9 cellular contexts compared by ENCODE assay signal in genomic region chr20:22805219-22805618, GRCh38.
DNase-seq lines count a peak whose midpoint lies in the region; ATAC-seq and TF ChIP-seq lines count a peak whose summit lies in the region.
"Had no signal": no experiment of that assay in that cellular context is flagged by ENCODE, and none has a peak within 500 bp of the region (broad histone marks: within the 10 kb centered on the region; RNA-seq: fewer than 3 reads in every experiment).

No MANE protein-coding gene starts in this region.

- no peaks in the 10 kb centered on the region for H4K20me1 ChIP-seq in smooth muscle cell (ENCODE audit: low read depth)

- intact Hi-C loops in left ventricle myocardium superior (cut with micrococcal nuclease) = no loop called here
- intact Hi-C loops in esophagus muscularis mucosa (cut with DNase I) = no loop called here

- no peaks in the 10 kb centered on the region for H3F3A ChIP-seq in smooth muscle cell (ENCODE audit: low read depth)

- ATAC-seq in left ventricle myocardium superior (peak; percentile 91), GM18502 (IDR thresholded peaks at IDR 0.05; ENCODE audit: poor library complexity, unreplicated experiment) (no peak)

- no peak for TF ChIP-seq EP300 in esophagus muscularis mucosa (IDR thresholded peaks at IDR 0.05)

- no peaks in the 10 kb centered on the region for H3K9me3 ChIP-seq in smooth muscle cell (replicated peaks; ENCODE audit: low read depth)
- no peaks in the 10 kb centered on the region for H3K9me3 ChIP-seq in esophagus muscularis mucosa

- H3K4me1 ChIP-seq in smooth muscle cell (ENCODE audit: low read depth) = peaks cover 7% of the 10 kb centered on the region
- H3K4me1 ChIP-seq in esophagus muscularis mucosa = no peaks in the 10 kb centered on the region

- TF ChIP-seq CTCF in smooth muscle cell (IDR thresholded peaks at IDR 0.05; ENCODE audit: borderline replicate concordance, insufficient read depth, poor library complexity, severe bottlenecking) = no peak
- no peak for TF ChIP-seq CTCF in esophagus muscularis mucosa (IDR thresholded peaks at IDR 0.05)

- no peak overlapping the region for H3K4me3 ChIP-seq in smooth muscle cell
- no peak overlapping the region for H3K4me3 ChIP-seq in esophagus muscularis mucosa

- no peaks in the 10 kb centered on the region for H3K79me2 ChIP-seq in smooth muscle cell (ENCODE audit: low read depth)

- H3K27me3 ChIP-seq in smooth muscle cell (ENCODE audit: low read depth) = no peaks in the 10 kb centered on the region
- H3K27me3 ChIP-seq in esophagus muscularis mucosa = peaks cover 0 to 11% (median 0%) of the 10 kb centered on the region in 4 donors

- DNase-seq in HS-27A (ENCODE audit: low read depth) (peak; percentile 84), astrocyte of the hippocampus (ENCODE audit: low read depth, low spot score) (peak; percentile 33), left ventricle myocardium superior (peak; percentile 40), smooth muscle cell of the brain vasculature (ENCODE audit: low read depth, low spot score) (peak; percentile 36), smooth muscle cell (lab: John Stamatoyannopoulos, UW; ENCODE audit: unreplicated experiment) (no peak), NCI-H128 (lab: John Stamatoyannopoulos, UW; ENCODE audit: unreplicated experiment) (no peak), esophagus muscularis mucosa (ENCODE audit: extremely low spot score) (no peak)
- DNase-seq: activated B cell treated with CpG ODN at 0.5 μM for 24 hours had no signal

- H3K27ac ChIP-seq in smooth muscle cell (ENCODE audit: low read depth) (no peak overlapping the region), esophagus muscularis mucosa (replicated peaks in 1 of 4) (no peak overlapping the region)

- H2AFZ ChIP-seq in smooth muscle cell (ENCODE audit: low read depth) = no peak overlapping the region

- TF ChIP-seq POLR2A in esophagus muscularis mucosa (IDR thresholded peaks at IDR 0.05; ENCODE audit: low read depth) = no peak

- H3K36me3 ChIP-seq in smooth muscle cell (ENCODE audit: low read depth) = no peaks in the 10 kb centered on the region
- no peaks in the 10 kb centered on the region for H3K36me3 ChIP-seq in esophagus muscularis mucosa

- 57% methylated on average over 4 of the region's 4 CpGs for WGBS in smooth muscle cell (ENCODE audit: low lambda C conversion rate)
- WGBS in esophagus muscularis mucosa = 53% methylated on average over 4 of the region's 4 CpGs

- H3K4me2 ChIP-seq in smooth muscle cell = no peak overlapping the region

- H3K9ac ChIP-seq in smooth muscle cell (ENCODE audit: low read depth) = no peak overlapping the region

Comparison
In these comparisons a context has a peak if more than half of its experiments do, and no peak if none do; other contexts are left out.
1. DNase-seq: peak in HS-27A (single experiment), astrocyte of the hippocampus (single experiment), left ventricle myocardium superior (single experiment) and smooth muscle cell of the brain vasculature (single experiment); none in smooth muscle cell (single experiment), NCI-H128 (single experiment) and esophagus muscularis mucosa (single experiment).